In the genomic region with DNA sequence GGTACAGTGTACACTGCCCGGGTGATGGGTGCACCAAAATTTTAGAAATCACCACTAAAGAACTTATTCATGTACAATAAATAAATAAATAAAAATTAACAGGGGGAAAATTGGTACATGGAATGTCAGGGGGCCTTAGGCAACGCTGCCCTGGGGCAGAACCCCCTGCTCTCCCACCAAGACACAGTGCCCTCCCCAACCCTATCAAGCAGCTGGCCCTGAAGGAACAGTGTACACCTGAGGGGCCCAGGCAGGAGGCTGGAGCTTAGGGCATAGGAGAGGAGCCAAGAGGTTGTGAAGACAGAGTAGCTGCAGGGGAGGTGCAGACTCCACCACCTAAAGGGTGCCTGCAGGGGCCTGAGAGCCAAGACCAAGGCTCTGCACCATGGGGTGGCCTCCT, we compare ENCODE assay signal across 5 cellular contexts.
"Had no signal": no experiment of that assay in that cellular context is flagged by ENCODE, and none has a peak within 500 bp of the region (broad histone marks: within the 10 kb centered on the region; RNA-seq: fewer than 3 reads in every experiment).

No MANE protein-coding gene starts in this region.

- H3K4me1 Mint-ChIP-seq: IgD-negative memory B cell had no signal

- DNase-seq: IMR-90 had no signal

- H3K4me3 ChIP-seq: K562 had no signal

- ATAC-seq: HepG2, K562 had no signal

- H3K27ac ChIP-seq: HL-60 had no signal

- H3K27ac Mint-ChIP-seq: IgD-negative memory B cell had no signal

- H3K36me3 Mint-ChIP-seq: IgD-negative memory B cell had no signal

- H3K27me3 Mint-ChIP-seq: IgD-negative memory B cell had no signal
